ENCODE assay signal across 8 cellular contexts in genomic region chr6:73134588-73134987, GRCh38.
A peak's percentile ranks its signal among the peaks of the same experiment; 100 is the strongest.
DNase-seq lines count a peak whose midpoint lies in the region; ATAC-seq and TF ChIP-seq lines count a peak whose summit lies in the region.

No MANE protein-coding gene starts in this region.

- TF ChIP-seq CTCF in OCI-LY3 (IDR thresholded peaks at IDR 0.05; ENCODE audit: low read depth, low read length), result peak; percentile 67
- TF ChIP-seq CTCF in fibroblast of mammary gland (conservative IDR thresholded peaks at IDR 0.05; ENCODE audit: control insufficient read depth, insufficient read depth, low read depth, low read length), result peak; percentile 46

- H3K4me1 ChIP-seq in OCI-LY3 (ENCODE audit: low read length), result peaks cover 25% of the 10 kb centered on the region

- H3K9ac ChIP-seq in OCI-LY3 (ENCODE audit: low read length), result no peak overlapping the region

- H3K9me3 ChIP-seq in OCI-LY3 (ENCODE audit: insufficient read depth, low read length), result no peaks in the 10 kb centered on the region

- DNase-seq in NCI-H82 (lab: John Stamatoyannopoulos, UW), result peak; percentile 2
- DNase-seq in NCI-H82 treated with DMSO at 0.1 percent for 48 hours (lab: John Stamatoyannopoulos, UW; ENCODE audit: unreplicated experiment), result no peak
- DNase-seq in fibroblast of mammary gland (ENCODE audit: low read depth), result peak; percentile 28
- DNase-seq in stimulated activated CD4-positive, alpha-beta T cell treated with anti-CD3 and anti-CD28 coated beads, Interleukin-4, amount 100 ng/mL, for 1 hour, result peak; percentile 29
- no peak for DNase-seq in activated gamma-delta T cell (lab: John Stamatoyannopoulos, UW)

- no peak overlapping the region for H3K27ac ChIP-seq in OCI-LY3 (ENCODE audit: low read length)

- no peak overlapping the region for H3K4me2 ChIP-seq in OCI-LY3 (ENCODE audit: low read length)

- no peaks in the 10 kb centered on the region for H3K27me3 ChIP-seq in OCI-LY3 (ENCODE audit: low read depth, low read length)

- H3K36me3 ChIP-seq in OCI-LY3 (replicated peaks; ENCODE audit: low read depth, low read length), result no peaks in the 10 kb centered on the region

- H4K20me1 ChIP-seq in OCI-LY3 (ENCODE audit: insufficient read depth, low read length), result no peaks in the 10 kb centered on the region

- H3K4me3 ChIP-seq in OCI-LY3 (ENCODE audit: low read length) (no peak overlapping the region), fibroblast of mammary gland (ENCODE audit: control insufficient read depth, low read depth, low read length) (no peak overlapping the region)

- ATAC-seq in GM21447 (IDR thresholded peaks at IDR 0.05; ENCODE audit: unreplicated experiment) (no peak), GM18873 (IDR thresholded peaks at IDR 0.05; ENCODE audit: low FRiP score, unreplicated experiment) (no peak)

- no peaks in the 10 kb centered on the region for H3K79me2 ChIP-seq in OCI-LY3 (ENCODE audit: low read length)

- no peak overlapping the region for H2AFZ ChIP-seq in OCI-LY3 (ENCODE audit: low read depth, low read length)

Comparison
In these comparisons a context has a peak if more than half of its experiments do, and no peak if none do; other contexts are left out.
1. DNase-seq: peak in NCI-H82 (single experiment), fibroblast of mammary gland (single experiment) and stimulated activated CD4-positive, alpha-beta T cell treated with anti-CD3 and anti-CD28 coated beads, Interleukin-4, amount 100 ng/mL, for 1 hour (single experiment); none in NCI-H82 treated with DMSO at 0.1 percent for 48 hours (single experiment) and activated gamma-delta T cell (single experiment).